In the genomic region with DNA sequence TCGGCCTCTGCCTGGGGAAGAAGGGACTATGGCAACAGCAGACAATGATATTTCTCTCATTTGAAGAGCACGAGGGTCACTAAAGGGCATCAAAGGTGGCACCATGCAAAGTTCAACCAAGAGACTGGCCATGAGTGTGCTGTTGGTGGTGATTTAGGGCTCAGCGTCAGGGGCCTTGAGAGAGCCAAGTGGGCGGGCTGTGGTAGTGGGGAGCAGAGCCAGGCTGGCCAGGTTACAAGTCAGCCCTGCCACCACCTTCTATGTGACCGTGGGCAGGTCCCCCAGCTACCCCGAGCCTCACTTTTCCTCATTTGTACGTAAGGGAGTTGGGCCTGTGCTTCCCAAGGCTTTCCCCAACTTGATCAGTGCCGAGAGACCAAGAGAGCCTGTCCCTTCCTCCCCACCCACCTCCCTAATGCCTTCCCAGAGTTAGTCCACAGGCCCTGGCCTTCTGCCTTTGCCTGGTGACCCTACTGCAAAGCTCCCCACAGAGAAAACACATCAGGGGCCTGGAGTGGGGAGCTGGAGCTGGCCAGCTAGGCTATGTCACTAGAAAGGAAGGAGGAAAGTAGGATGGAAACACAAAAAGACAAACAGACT, we compare ENCODE assay signal across 26 cellular contexts.
DNase-seq lines count a peak whose midpoint lies in the region; ATAC-seq and TF ChIP-seq lines count a peak whose summit lies in the region.
"Had no signal": no experiment of that assay in that cellular context is flagged by ENCODE, and none has a peak within 500 bp of the region (broad histone marks: within the 10 kb centered on the region; RNA-seq: fewer than 3 reads in every experiment).

No MANE protein-coding gene starts in this region.

- peak overlapping the region; percentile 31 for H3K27ac Mint-ChIP-seq in activated T-cell treated with anti-CD3 and anti-CD28 coated beads, Interleukin-2, amount 50 U/mL, for 24 hours
- H3K27ac Mint-ChIP-seq in activated T-cell treated with anti-CD3 and anti-CD28 coated beads, Interleukin-2, amount 50 U/mL, for 72 hours = no peak overlapping the region
- peak overlapping the region; percentile 82 for H3K27ac Mint-ChIP-seq in T-helper 17 cell
- H3K27ac Mint-ChIP-seq: activated CD4-positive, alpha-beta T cell treated with anti-CD3 and anti-CD28 coated beads, Interleukin-2, amount 10 ng/mL, durations not matched to agents 24 days and 14 days; stimulated activated naive CD8-positive, alpha-beta T cell treated with anti-CD3 and anti-CD28 coated beads, Interleukin-15, Interleukin-2, amounts not matched to agents 100 ng/mL and 50 ng/mL, for 24 hours had no signal

- no peaks in the 10 kb centered on the region for H3K27me3 Mint-ChIP-seq in activated T-cell treated with anti-CD3 and anti-CD28 coated beads, Interleukin-2, amount 50 U/mL, for 24 hours
- no peaks in the 10 kb centered on the region for H3K27me3 Mint-ChIP-seq in activated T-cell treated with anti-CD3 and anti-CD28 coated beads, Interleukin-2, amount 50 U/mL, for 72 hours (ENCODE audit: low read depth)
- no peaks in the 10 kb centered on the region for H3K27me3 Mint-ChIP-seq in T-helper 17 cell
- H3K27me3 Mint-ChIP-seq: activated CD4-positive, alpha-beta T cell treated with anti-CD3 and anti-CD28 coated beads, Interleukin-2, amount 10 ng/mL, durations not matched to agents 24 days and 14 days; activated naive CD8-positive, alpha-beta T cell treated with anti-CD3 and anti-CD28 coated beads, Interleukin-2, amount 10 ng/mL, durations not matched to agents 7 days and 5 days; effector memory CD8-positive, alpha-beta T cell; stimulated activated naive CD8-positive, alpha-beta T cell treated with anti-CD3 and anti-CD28 coated beads, Interleukin-15, Interleukin-2, amounts not matched to agents 100 ng/mL and 50 ng/mL, for 24 hours had no signal

- H3K27ac ChIP-seq in lung (ENCODE audit: low read depth in 1 of 2, low read length in 1 of 2) = peak overlapping the region; percentile 51 to 79
- H3K27ac ChIP-seq: 22Rv1, ascending aorta, coronary artery, testis had no signal

- WGBS in lung, 2 donors = 84 to 89% methylated on average over 8 of the region's 8 CpGs

- peaks cover 0 to 5% of the 10 kb centered on the region in 2 donors for H3K36me3 ChIP-seq in lung (ENCODE audit: control insufficient read depth in 2 of 2, insufficient read depth in 2 of 2, low read length in 2 of 2)
- H3K36me3 ChIP-seq: ascending aorta had no signal

- H3K36me3 Mint-ChIP-seq in activated T-cell treated with anti-CD3 and anti-CD28 coated beads, Interleukin-2, amount 50 U/mL, for 24 hours (ENCODE audit: low read depth) = peaks cover 83% of the 10 kb centered on the region
- peaks cover 2 to 7% of the 10 kb centered on the region in 2 donors for H3K36me3 Mint-ChIP-seq in activated T-cell treated with anti-CD3 and anti-CD28 coated beads, Interleukin-2, amount 50 U/mL, for 72 hours (ENCODE audit: insufficient read depth in 2 of 2)
- peaks cover 7% of the 10 kb centered on the region for H3K36me3 Mint-ChIP-seq in T-helper 17 cell (ENCODE audit: low read depth)

- no peak for DNase-seq in activated T-cell treated with anti-CD3 and anti-CD28 coated beads, Interleukin-2, amount 50 U/mL, for 24 hours
- DNase-seq in activated T-cell treated with anti-CD3 and anti-CD28 coated beads, Interleukin-2, amount 50 U/mL, for 72 hours = no peak
- no peak for DNase-seq in T-helper 17 cell
- no peak for DNase-seq in lung (ENCODE audit: low spot score)
- DNase-seq in posterior vena cava (ENCODE audit: low spot score) = peak; percentile 53
- no peak for DNase-seq in OCI-M2 (lab: John Stamatoyannopoulos, UW; ENCODE audit: unreplicated experiment)
- DNase-seq: activated CD4-positive, alpha-beta T cell treated with anti-CD3 and anti-CD28 coated beads, Interleukin-2, amount 10 ng/mL, durations not matched to agents 24 days and 14 days; activated effector memory CD4-positive, alpha-beta T cell treated with anti-CD3 and anti-CD28 coated beads, Interleukin-2, amount 50 U/mL, for 16 hours; activated naive CD8-positive, alpha-beta T cell treated with anti-CD3 and anti-CD28 coated beads, Interleukin-2, amount 10 ng/mL, durations not matched to agents 7 days and 5 days; Calu3; DMS79; effector memory CD8-positive, alpha-beta T cell; glutamatergic neuron; NCI-H146; NCI-H446 treated with DMSO at 0.1 percent for 48 hours; occipital lobe; RPMI8226; small intestine; testis had no signal

- intact Hi-C loops in posterior vena cava (cut with DNase I) = no loop called here

- no peak overlapping the region for H3K4me3 Mint-ChIP-seq in activated T-cell treated with anti-CD3 and anti-CD28 coated beads, Interleukin-2, amount 50 U/mL, for 24 hours
- no peak overlapping the region for H3K4me3 Mint-ChIP-seq in activated T-cell treated with anti-CD3 and anti-CD28 coated beads, Interleukin-2, amount 50 U/mL, for 72 hours
- H3K4me3 Mint-ChIP-seq in T-helper 17 cell = no peak overlapping the region
- H3K4me3 Mint-ChIP-seq: activated CD4-positive, alpha-beta T cell treated with anti-CD3 and anti-CD28 coated beads, Interleukin-2, amount 10 ng/mL, durations not matched to agents 24 days and 14 days; activated naive CD8-positive, alpha-beta T cell treated with anti-CD3 and anti-CD28 coated beads, Interleukin-2, amount 10 ng/mL, durations not matched to agents 7 days and 5 days; CD14-positive monocyte; effector memory CD8-positive, alpha-beta T cell; stimulated activated naive CD8-positive, alpha-beta T cell treated with anti-CD3 and anti-CD28 coated beads, Interleukin-15, Interleukin-2, amounts not matched to agents 100 ng/mL and 50 ng/mL, for 24 hours had no signal

- TF ChIP-seq CTCF in lung (IDR thresholded peaks at IDR 0.05; ENCODE audit: control extremely low read depth, extremely low read depth) = no peak

- H3K4me1 Mint-ChIP-seq in activated T-cell treated with anti-CD3 and anti-CD28 coated beads, Interleukin-2, amount 50 U/mL, for 24 hours (ENCODE audit: low read depth) = no peaks in the 10 kb centered on the region
- H3K4me1 Mint-ChIP-seq in activated T-cell treated with anti-CD3 and anti-CD28 coated beads, Interleukin-2, amount 50 U/mL, for 72 hours (ENCODE audit: low read depth) = no peaks in the 10 kb centered on the region
- peaks cover 5% of the 10 kb centered on the region for H3K4me1 Mint-ChIP-seq in T-helper 17 cell
- H3K4me1 Mint-ChIP-seq: activated CD4-positive, alpha-beta T cell treated with anti-CD3 and anti-CD28 coated beads, Interleukin-2, amount 10 ng/mL, durations not matched to agents 24 days and 14 days; activated naive CD8-positive, alpha-beta T cell treated with anti-CD3 and anti-CD28 coated beads, Interleukin-2, amount 10 ng/mL, durations not matched to agents 7 days and 5 days; CD14-positive monocyte had no signal

- H3K4me3 ChIP-seq in lung = no peak overlapping the region
- H3K4me3 ChIP-seq: ascending aorta, coronary artery, testis had no signal

- no peak for ATAC-seq in activated T-cell treated with anti-CD3 and anti-CD28 coated beads, Interleukin-2, amount 50 U/mL, for 72 hours (replicated peaks in 1 of 2)
- ATAC-seq in T-helper 17 cell (no peak), lung (ENCODE audit: insufficient read depth, low FRiP score) (no peak), GM21367 (IDR thresholded peaks at IDR 0.05; ENCODE audit: unreplicated experiment) (no peak), GM18517 (IDR thresholded peaks at IDR 0.05; ENCODE audit: unreplicated experiment) (no peak)
- ATAC-seq: effector memory CD8-positive, alpha-beta T cell had no signal

- H3K4me1 ChIP-seq in lung (ENCODE audit: control insufficient read depth in 2 of 2, insufficient read depth in 2 of 2, low read length in 2 of 2) = peaks cover 0 to 6% of the 10 kb centered on the region in 2 donors
- H3K4me1 ChIP-seq: ascending aorta, testis had no signal

- no peaks in the 10 kb centered on the region for H3K27me3 ChIP-seq in lung (ENCODE audit: control insufficient read depth, insufficient read depth)
- H3K27me3 ChIP-seq: ascending aorta, testis had no signal

- H3K9me3 Mint-ChIP-seq in activated T-cell treated with anti-CD3 and anti-CD28 coated beads, Interleukin-2, amount 50 U/mL, for 24 hours = no peaks in the 10 kb centered on the region
- no peaks in the 10 kb centered on the region for H3K9me3 Mint-ChIP-seq in activated T-cell treated with anti-CD3 and anti-CD28 coated beads, Interleukin-2, amount 50 U/mL, for 72 hours
- H3K9me3 Mint-ChIP-seq: activated CD4-positive, alpha-beta T cell treated with anti-CD3 and anti-CD28 coated beads, Interleukin-2, amount 10 ng/mL, durations not matched to agents 24 days and 14 days; activated naive CD8-positive, alpha-beta T cell treated with anti-CD3 and anti-CD28 coated beads, Interleukin-2, amount 10 ng/mL, durations not matched to agents 7 days and 5 days; effector memory CD8-positive, alpha-beta T cell; stimulated activated naive CD8-positive, alpha-beta T cell treated with anti-CD3 and anti-CD28 coated beads, Interleukin-15, Interleukin-2, amounts not matched to agents 100 ng/mL and 50 ng/mL, for 24 hours had no signal

- H3K9me3 ChIP-seq in T-helper 17 cell (ENCODE audit: control insufficient read depth, low read length, poor library complexity, severe bottlenecking) (no peaks in the 10 kb centered on the region), lung (ENCODE audit: control insufficient read depth in 2 of 2, insufficient read depth in 1 of 2, low read length in 1 of 2) (no peaks in the 10 kb centered on the region)
- H3K9me3 ChIP-seq: ascending aorta, testis had no signal
